ENCODE assay signal across 33 cellular contexts in genomic region chr6:40172272-40172671, GRCh38.
"Had no signal": no experiment of that assay in that cellular context is flagged by ENCODE, and none has a peak within 500 bp of the region (broad histone marks: within the 10 kb centered on the region; RNA-seq: fewer than 3 reads in every experiment).

No MANE protein-coding gene starts in this region.

- ATAC-seq: activated CD8-positive, alpha-beta T cell treated with anti-CD3 and anti-CD28 coated beads for 36 hours; activated naive CD4-positive, alpha-beta T cell treated with anti-CD3 and anti-CD28 coated beads, Interleukin-2, amount 50 U/mL, for 72 hours; activated T-cell treated with anti-CD3 and anti-CD28 coated beads, Interleukin-2, amount 50 U/mL, for 4 hours; activated T-cell treated with anti-CD3 and anti-CD28 coated beads, Interleukin-2, amount 50 U/mL, for 72 hours; activated T-helper 17 cell treated with anti-CD3 and anti-CD28 coated beads, Interleukin-2, amount 50 U/mL, for 72 hours; body of pancreas had no signal

- H3K27me3 ChIP-seq: body of pancreas, brain microvascular endothelial cell, breast epithelium had no signal

- H3K36me3 ChIP-seq: adrenal gland, brain microvascular endothelial cell, breast epithelium had no signal

- H3K4me1 ChIP-seq: adrenal gland, body of pancreas, breast epithelium had no signal

- DNase-seq: activated B cell treated with CpG ODN at 0.5 μM for 24 hours; activated CD4-positive, alpha-beta memory T cell treated with anti-CD3 and anti-CD28 coated beads for 36 hours; activated CD4-positive, alpha-beta T cell treated with anti-CD3 and anti-CD28 coated beads for 4 hours; activated CD4-positive, alpha-beta T cell treated with anti-CD3 and anti-CD28 coated beads, Interleukin-2, amount 10 ng/mL, durations not matched to agents 24 days and 14 days; activated CD4-positive, alpha-beta T cell treated with anti-CD3 and anti-CD28 coated beads, Interleukin-2, amount 50 U/mL, for 1 hour; activated CD4-positive, alpha-beta T cell treated with anti-CD3 and anti-CD28 coated beads, Interleukin-2, amount 50 U/mL, for 4 hours; activated CD4-positive, CD25-positive, alpha-beta regulatory T cell treated with anti-CD3 and anti-CD28 coated beads, Interleukin-2, amount 50 U/mL, for 72 hours; activated CD8-positive, alpha-beta memory T cell treated with anti-CD3 and anti-CD28 coated beads, Interleukin-2, amount 50 U/mL, for 4 hours; activated CD8-positive, alpha-beta T cell treated with anti-CD3 and anti-CD28 coated beads for 36 hours; activated effector memory CD4-positive, alpha-beta T cell treated with anti-CD3 and anti-CD28 coated beads, Interleukin-2, amount 50 U/mL, for 16 hours; activated gamma-delta T cell treated with Interleukin-2 at 50 U/mL for 16 hours; activated naive CD4-positive, alpha-beta T cell; activated naive CD4-positive, alpha-beta T cell treated with anti-CD3 and anti-CD28 coated beads for 36 hours; activated naive CD4-positive, alpha-beta T cell treated with anti-CD3 and anti-CD28 coated beads, Interleukin-2, amount 50 U/mL, for 16 hours; activated naive CD8-positive, alpha-beta T cell treated with anti-CD3 and anti-CD28 coated beads for 36 hours; activated T-cell treated with anti-CD3 and anti-CD28 coated beads for 4 hours; activated T-cell treated with anti-CD3 and anti-CD28 coated beads, Interleukin-2, amount 50 U/mL, for 1 hour; activated T-cell treated with anti-CD3 and anti-CD28 coated beads, Interleukin-2, amount 50 U/mL, for 4 hours; activated T-cell treated with anti-CD3 and anti-CD28 coated beads, Interleukin-2, amount 50 U/mL, for 72 hours; adrenal gland; amniotic stem cell; aorta; body of pancreas; brain microvascular endothelial cell; central memory CD4-positive, alpha-beta T cell; T-helper 2 cell; T-helper 9 cell had no signal

- H3K4me3 ChIP-seq: adrenal gland, body of pancreas, breast epithelium had no signal

- H3K9me3 ChIP-seq: adrenal gland, body of pancreas, breast epithelium had no signal

- FAIRE-seq: astrocyte, TTC549 had no signal

- H3K27ac ChIP-seq: adrenal gland, body of pancreas, brain microvascular endothelial cell, breast epithelium, VCaP had no signal
